In genomic region chr2:109655287-109655686, GRCh38 we compare ENCODE assay signal across 23 cellular contexts.
"Had no signal": no experiment of that assay in that cellular context is flagged by ENCODE, and none has a peak within 500 bp of the region (broad histone marks: within the 10 kb centered on the region; RNA-seq: fewer than 3 reads in every experiment).

No MANE protein-coding gene starts in this region.

- H3K27ac ChIP-seq: HL-60 had no signal

- H3K27me3 ChIP-seq: MG63 had no signal

- H3K4me3 ChIP-seq: MG63 had no signal

- ATAC-seq: SK-N-SH treated with all-trans-retinoic acid at 6 μM for 48 hours had no signal

- H3K36me3 ChIP-seq: MG63 had no signal

- FAIRE-seq: RCC 7860 had no signal

- H3K9me3 ChIP-seq: MG63 had no signal

- DNase-seq: IMR-90, Karpas-422, KG1, MG63, NCI-H1092, NCI-H1105 treated with DMSO at 0.1 percent for 48 hours, NCI-H1417 treated with DMSO at 0.1 percent for 48 hours, NCI-H146, NCI-H187, NCI-H2029, NCI-H2081 treated with DMSO at 0.1 percent for 48 hours, NCI-H2171, NCI-H226, NCI-H446, NCI-H510A, NCI-H524 treated with DMSO at 0.1 percent for 48 hours, NCI-H69, NCI-H774, Right ventricle myocardium superior, RPMI8226 had no signal
